ENCODE assay signal across 28 cellular contexts in the genomic region with DNA sequence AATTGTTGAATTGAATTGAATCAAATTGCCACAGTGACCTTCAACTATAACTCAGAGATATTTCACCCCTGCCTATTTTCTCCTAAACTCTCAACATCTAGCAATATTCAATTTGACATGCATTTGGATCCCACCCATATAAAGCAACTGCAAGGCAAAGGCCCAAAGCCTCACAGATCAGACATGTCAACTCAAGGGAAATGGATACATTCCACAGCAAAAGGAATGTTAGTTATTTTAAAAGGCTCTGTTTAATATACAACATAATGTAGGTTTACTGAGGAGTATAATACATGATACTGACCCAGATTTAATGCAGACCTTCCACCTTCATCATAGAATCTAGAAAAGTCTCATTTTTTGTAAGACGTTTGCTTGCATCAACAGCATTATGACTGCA.
"Had no signal": no experiment of that assay in that cellular context is flagged by ENCODE, and none has a peak within 500 bp of the region (broad histone marks: within the 10 kb centered on the region; RNA-seq: fewer than 3 reads in every experiment).

No MANE protein-coding gene starts in this region.

- H3K27ac Mint-ChIP-seq: activated CD4-positive, alpha-beta T cell treated with anti-CD3 and anti-CD28 coated beads for 36 hours; activated CD8-positive, alpha-beta memory T cell treated with anti-CD3 and anti-CD28 coated beads, Interleukin-2, amount 10 ng/mL, durations not matched to agents 7 days and 5 days; activated CD8-positive, alpha-beta T cell treated with anti-CD3 and anti-CD28 coated beads, Interleukin-2, amount 10 ng/mL, durations not matched to agents 7 days and 5 days; activated naive CD4-positive, alpha-beta T cell treated with anti-CD3 and anti-CD28 coated beads, Interleukin-2, amount 50 U/mL, for 72 hours; brain; naive B cell; T-helper 2 cell treated with Interferon-gamma antibody and Interleukin-4, amounts not matched to agents 5 μg/mL and 100 μg/mL, for 36 hours had no signal

- H3K4me3 Mint-ChIP-seq: activated CD4-positive, alpha-beta T cell treated with anti-CD3 and anti-CD28 coated beads for 36 hours; activated CD8-positive, alpha-beta memory T cell treated with anti-CD3 and anti-CD28 coated beads, Interleukin-2, amount 10 ng/mL, durations not matched to agents 7 days and 5 days; activated CD8-positive, alpha-beta T cell treated with anti-CD3 and anti-CD28 coated beads, Interleukin-2, amount 10 ng/mL, durations not matched to agents 7 days and 5 days; brain; naive B cell; neural crest cell; T-helper 2 cell treated with Interferon-gamma antibody and Interleukin-4, amounts not matched to agents 5 μg/mL and 100 μg/mL, for 36 hours had no signal

- H3K4me3 ChIP-seq: cardiac muscle cell, gastrocnemius medialis, psoas muscle, right atrium auricular region, spleen, testis, transverse colon had no signal

- H3K9me3 Mint-ChIP-seq: activated naive CD4-positive, alpha-beta T cell treated with anti-CD3 and anti-CD28 coated beads, Interleukin-2, amount 50 U/mL, for 72 hours; neural crest cell; T-helper 2 cell treated with Interferon-gamma antibody and Interleukin-4, amounts not matched to agents 5 μg/mL and 100 μg/mL, for 36 hours had no signal

- H2AFZ ChIP-seq: parathyroid adenoma had no signal

- H3K4me1 ChIP-seq: gastrocnemius medialis, parathyroid adenoma, psoas muscle, right atrium auricular region, spleen, testis, transverse colon had no signal

- H3K36me3 Mint-ChIP-seq: activated CD8-positive, alpha-beta memory T cell treated with anti-CD3 and anti-CD28 coated beads, Interleukin-2, amount 10 ng/mL, durations not matched to agents 7 days and 5 days; brain; naive B cell had no signal

- H3K9ac ChIP-seq: parathyroid adenoma had no signal

- H3K9me3 ChIP-seq: gastrocnemius medialis, psoas muscle, right atrium auricular region, spleen, testis, transverse colon had no signal

- H3K79me2 ChIP-seq: parathyroid adenoma had no signal

- ATAC-seq: activated CD4-positive, alpha-beta T cell treated with anti-CD3 and anti-CD28 coated beads for 36 hours; activated CD8-positive, alpha-beta memory T cell treated with anti-CD3 and anti-CD28 coated beads, Interleukin-2, amount 10 ng/mL, durations not matched to agents 7 days and 5 days; activated CD8-positive, alpha-beta T cell treated with anti-CD3 and anti-CD28 coated beads, Interleukin-2, amount 10 ng/mL, durations not matched to agents 7 days and 5 days; activated naive CD4-positive, alpha-beta T cell treated with anti-CD3 and anti-CD28 coated beads, Interleukin-2, amount 50 U/mL, for 72 hours; esophagus mucosa; gastrocnemius medialis; left cardiac atrium; psoas muscle had no signal

- H3K27me3 ChIP-seq: cardiac muscle cell, gastrocnemius medialis, right atrium auricular region, spleen, testis, transverse colon had no signal

- H3K27ac ChIP-seq: cardiac muscle cell, gastrocnemius medialis, parathyroid adenoma, psoas muscle, right atrium auricular region, spleen, testis, transverse colon had no signal

- H3K36me3 ChIP-seq: cardiac muscle cell, gastrocnemius medialis, right atrium auricular region, spleen, transverse colon had no signal

- DNase-seq: activated CD4-positive, alpha-beta T cell treated with anti-CD3 and anti-CD28 coated beads for 36 hours; activated CD4-positive, CD25-positive, alpha-beta regulatory T cell; activated CD8-positive, alpha-beta memory T cell treated with anti-CD3 and anti-CD28 coated beads, Interleukin-2, amount 10 ng/mL, durations not matched to agents 7 days and 5 days; activated CD8-positive, alpha-beta T cell treated with anti-CD3 and anti-CD28 coated beads, Interleukin-2, amount 10 ng/mL, durations not matched to agents 7 days and 5 days; activated naive CD4-positive, alpha-beta T cell; activated T-cell treated with anti-CD3 and anti-CD28 coated beads, Interleukin-2, amount 50 U/mL, for 48 hours; anterior cingulate cortex; cerebellar nuclear complex; cortex of kidney; gastrocnemius medialis; glutamatergic neuron; left cardiac atrium; mammary epithelial cell; naive B cell; nucleus accumbens; psoas muscle; spleen; stimulated activated naive CD4-positive, alpha-beta T cell treated with Interleukin-2 at 50 U/mL for 16 hours; testis; transverse colon had no signal

- H3K4me1 Mint-ChIP-seq: activated CD4-positive, alpha-beta T cell treated with anti-CD3 and anti-CD28 coated beads for 36 hours; activated CD8-positive, alpha-beta memory T cell treated with anti-CD3 and anti-CD28 coated beads, Interleukin-2, amount 10 ng/mL, durations not matched to agents 7 days and 5 days; naive B cell; neural crest cell had no signal
